ENCODE assay signal across 8 cellular contexts in genomic region chr22:45212306-45212709, GRCh38.
DNase-seq lines count a peak whose midpoint lies in the region; FAIRE-seq and TF ChIP-seq lines count a peak whose summit lies in the region.

No MANE protein-coding gene starts in this region.

- DNase-seq in HTR-8/SVneo (ENCODE audit: insufficient read length, low spot score) (peak; percentile 81), caudate nucleus (lab: John Stamatoyannopoulos, UW) (peak in 59 of 61 donors; percentile 6 to 96 (median 86)), kidney glomerular epithelial cell (lab: John Stamatoyannopoulos, UW) (peak; percentile 70), substantia nigra (lab: John Stamatoyannopoulos, UW) (peak; percentile 58 to 96 (median 86)), GM13977 (ENCODE audit: low spot score) (no peak), DMS79 (lab: John Stamatoyannopoulos, UW) (no peak), cerebellar nuclear complex (lab: John Stamatoyannopoulos, UW) (no peak)
- no peak for DNase-seq in activated CD4-positive, alpha-beta T cell treated with anti-CD3 and anti-CD28 coated beads, Interleukin-2, amount 50 U/mL, for 48 hours

- in situ Hi-C loops in GM13977 (cut with MboI; ENCODE audit: low pct_unique_long_range_greater_than_20kb, low sequenced_read_pairs, unreplicated experiment): no loop called here

- H3K27ac ChIP-seq in caudate nucleus (ENCODE audit: low read depth, low read length) (peak overlapping the region; percentile 98), substantia nigra (ENCODE audit: low read depth, low read length, poor library complexity, severe bottlenecking) (peak overlapping the region; percentile 89)

- no peak for TF ChIP-seq CTCF in GM13977 (IDR thresholded peaks at IDR 0.05; ENCODE audit: extremely low read depth, insufficient read depth, missing control alignments)

- FAIRE-seq in HTR-8/SVneo (lab: Jason Lieb, UNC): peak; percentile 40

Comparison
In these comparisons a context has a peak if more than half of its experiments do, and no peak if none do; other contexts are left out.
1. DNase-seq: peak in HTR-8/SVneo (single experiment), caudate nucleus (59 of 61), kidney glomerular epithelial cell (single experiment) and substantia nigra (49 of 49); none in GM13977 (single experiment), DMS79 (single experiment), cerebellar nuclear complex (0 of 2) and activated CD4-positive, alpha-beta T cell treated with anti-CD3 and anti-CD28 coated beads, Interleukin-2, amount 50 U/mL, for 48 hours (0 of 2).